Comparison of ENCODE assay signal across 8 cellular contexts in genomic region chr17:77455878-77456234, GRCh38.
DNase-seq lines count a peak whose midpoint lies in the region; ATAC-seq and TF ChIP-seq lines count a peak whose summit lies in the region.

No MANE protein-coding gene starts in this region.

- peaks cover 2% of the 10 kb centered on the region for H3K36me3 Mint-ChIP-seq in chondrocyte (ENCODE audit: low read depth)

- H3K9ac ChIP-seq in DND-41 (ENCODE audit: low read depth, low read length) (peak overlapping the region; percentile 97; the same call in 1 of the 2 replicates), OCI-LY1 (ENCODE audit: low read length) (peak overlapping the region; percentile 97)

- no peak overlapping the region for H3K4me3 Mint-ChIP-seq in chondrocyte (ENCODE audit: unreplicated experiment)

- peak overlapping the region in 1 of 2 experiments; percentile 68; a peak in 2 of 4 replicates for H3K4me3 ChIP-seq in DND-41 (ENCODE audit: low read depth in 1 of 2, low read length in 2 of 2)
- peak overlapping the region; percentile 87 for H3K4me3 ChIP-seq in OCI-LY1 (ENCODE audit: low read depth, low read length, poor library complexity, severe bottlenecking)
- H3K4me3 ChIP-seq in osteoblast (ENCODE audit: insufficient read depth, low read length) = no peak overlapping the region

- ATAC-seq in DND-41 (ENCODE audit: insufficient read depth, low read depth) (no peak), GM21529 (IDR thresholded peaks at IDR 0.05; ENCODE audit: unreplicated experiment) (no peak), HG02759 (IDR thresholded peaks at IDR 0.05; ENCODE audit: unreplicated experiment) (no peak)

- H4K20me1 ChIP-seq in DND-41 (ENCODE audit: insufficient read depth, low read length) (peaks cover 80% of the 10 kb centered on the region), OCI-LY1 (ENCODE audit: insufficient read depth, low read length) (no peaks in the 10 kb centered on the region), osteoblast (ENCODE audit: insufficient read depth, low read length) (peaks cover 87% of the 10 kb centered on the region)

- peaks cover 95% of the 10 kb centered on the region for H3K36me3 ChIP-seq in DND-41 (ENCODE audit: insufficient read depth, low read length)
- peaks cover 73% of the 10 kb centered on the region for H3K36me3 ChIP-seq in OCI-LY1 (ENCODE audit: insufficient read depth, low read length)
- peaks cover 5% of the 10 kb centered on the region for H3K36me3 ChIP-seq in osteoblast (ENCODE audit: insufficient read depth, low read length)

- H2AFZ ChIP-seq in DND-41 (ENCODE audit: low read depth, low read length) (no peak overlapping the region), OCI-LY1 (ENCODE audit: low read length) (no peak overlapping the region), osteoblast (ENCODE audit: low read length) (no peak overlapping the region)

- no peaks in the 10 kb centered on the region for H3F3A ChIP-seq in OCI-LY1 (ENCODE audit: insufficient read depth, low read length)

- H3K4me1 ChIP-seq in DND-41 (ENCODE audit: insufficient read depth, low read length) = peaks cover 81% of the 10 kb centered on the region
- peaks cover 78% of the 10 kb centered on the region for H3K4me1 ChIP-seq in OCI-LY1 (ENCODE audit: insufficient read depth, low read length, severe bottlenecking)
- H3K4me1 ChIP-seq in osteoblast (ENCODE audit: insufficient read depth, low read length) = peaks cover 58% of the 10 kb centered on the region

- peak overlapping the region; percentile 27 for H3K27ac Mint-ChIP-seq in chondrocyte (ENCODE audit: unreplicated experiment)

- DNase-seq in DND-41 (no peak), chondrocyte (ENCODE audit: low spot score) (no peak), osteoblast (ENCODE audit: insufficient read length, low spot score, missing footprints) (no peak), MV-4-11 (lab: John Stamatoyannopoulos, UW) (no peak), pons (ENCODE audit: low spot score) (no peak)

- H3K9me3 ChIP-seq in DND-41 (ENCODE audit: insufficient read depth, low read length, severe bottlenecking) (no peaks in the 10 kb centered on the region), OCI-LY1 (ENCODE audit: low read length) (no peaks in the 10 kb centered on the region), osteoblast (ENCODE audit: low read depth, low read length) (no peaks in the 10 kb centered on the region)

- no peaks in the 10 kb centered on the region for H3K9me3 Mint-ChIP-seq in chondrocyte (ENCODE audit: low read depth)

- no peaks in the 10 kb centered on the region for H3K9me2 ChIP-seq in OCI-LY1 (ENCODE audit: low read depth, low read length)

- peaks cover 53% of the 10 kb centered on the region for H3K4me1 Mint-ChIP-seq in chondrocyte (ENCODE audit: low read depth)

- H3K27ac ChIP-seq in DND-41 (ENCODE audit: low read length) = peak overlapping the region; percentile 85
- peak overlapping the region; percentile 99 for H3K27ac ChIP-seq in OCI-LY1 (ENCODE audit: low read depth, low read length, poor library complexity, severe bottlenecking)
- peak overlapping the region; percentile 92 for H3K27ac ChIP-seq in osteoblast (ENCODE audit: low read depth, low read length)

- no peaks in the 10 kb centered on the region for H3K27me3 Mint-ChIP-seq in chondrocyte (ENCODE audit: low read depth)

- peak overlapping the region; percentile 66 for H3K4me2 ChIP-seq in DND-41 (ENCODE audit: insufficient read depth, low read length)
- H3K4me2 ChIP-seq in OCI-LY1 (ENCODE audit: low read length) = peak overlapping the region; percentile 98
- H3K4me2 ChIP-seq in osteoblast (ENCODE audit: insufficient read depth, low read length) = peak overlapping the region; percentile 40

- H3K79me2 ChIP-seq in DND-41 (ENCODE audit: insufficient read depth, low read length) (peaks cover 100% of the 10 kb centered on the region), OCI-LY1 (ENCODE audit: insufficient read depth, low read length) (peaks cover 87% of the 10 kb centered on the region), osteoblast (ENCODE audit: insufficient read depth, low read length) (peaks cover 100% of the 10 kb centered on the region)

- no peaks in the 10 kb centered on the region for H3K27me3 ChIP-seq in DND-41 (ENCODE audit: insufficient read depth, low read length, poor library complexity)
- no peaks in the 10 kb centered on the region for H3K27me3 ChIP-seq in OCI-LY1 (ENCODE audit: insufficient read depth, low read length)
- H3K27me3 ChIP-seq in osteoblast (ENCODE audit: insufficient read depth, low read length) = no peaks in the 10 kb centered on the region

- TF ChIP-seq CTCF in DND-41 (IDR thresholded peaks at IDR 0.05; ENCODE audit: borderline replicate concordance, extremely low read depth, low read length, poor library complexity, severe bottlenecking) = no peak
- TF ChIP-seq CTCF in OCI-LY1 (IDR thresholded peaks at IDR 0.05; ENCODE audit: low read length) = no peak
- no peak for TF ChIP-seq CTCF in chondrocyte (IDR thresholded peaks at IDR 0.05)
- TF ChIP-seq CTCF in osteoblast (IDR thresholded peaks at IDR 0.05; ENCODE audit: extremely low read depth, low read depth, low read length) = no peak

Comparison
In these comparisons a context has a peak if more than half of its experiments do, and no peak if none do; other contexts are left out.
1. H3K4me2 ChIP-seq: peak in every context shown above with its lines; median percentile 98 in OCI-LY1; 66 in DND-41; 40 in osteoblast.